In genomic region chr9:23850242-23851023, GRCh38 we compare ENCODE assay signal across 10 cellular contexts. TPM values are rescaled to one million over a fixed set of nuclear protein-coding genes. Genes with fewer than 3 reads are reported as not detected.
DNase-seq lines count a peak whose midpoint lies in the region; ATAC-seq and TF ChIP-seq lines count a peak whose summit lies in the region.
"Had no signal": no experiment of that assay in that cellular context is flagged by ENCODE, and none has a peak within 500 bp of the region (broad histone marks: within the 10 kb centered on the region; RNA-seq: fewer than 3 reads in every experiment).

No MANE protein-coding gene starts in this region.

- peak; percentile 70 for ATAC-seq in left lung
- ATAC-seq in thoracic aorta (ENCODE audit: insufficient number of reproducible peaks, low FRiP score, low read depth): no peak
- ATAC-seq in GM18511 (IDR thresholded peaks at IDR 0.05; ENCODE audit: unreplicated experiment): no peak
- ATAC-seq: effector memory CD8-positive, alpha-beta T cell had no signal

- H3K27ac ChIP-seq in ascending aorta: no peak overlapping the region
- H3K27ac ChIP-seq in left lung: no peak overlapping the region
- H3K27ac ChIP-seq in thoracic aorta: no peak overlapping the region

- no peaks in the 10 kb centered on the region for H3K9me3 ChIP-seq in ascending aorta
- no peaks in the 10 kb centered on the region for H3K9me3 ChIP-seq in left lung
- no peaks in the 10 kb centered on the region for H3K9me3 ChIP-seq in thoracic aorta

- peak; percentile 39 for DNase-seq in NCI-H1694 treated with DMSO at 0.1 percent for 48 hours (lab: John Stamatoyannopoulos, UW)
- DNase-seq in NCI-H1694 (lab: John Stamatoyannopoulos, UW): no peak
- DNase-seq in ascending aorta (ENCODE audit: low spot score in 2 of 2): no peak
- DNase-seq in left lung: peak in 1 of 2 donors; percentile 35
- no peak for DNase-seq in thoracic aorta (ENCODE audit: low spot score)
- no peak for DNase-seq in NOMO-1 (lab: John Stamatoyannopoulos, UW; ENCODE audit: unreplicated experiment in 2 of 2)
- no peak for DNase-seq in activated CD4-positive, alpha-beta T cell treated with anti-CD3 and anti-CD28 coated beads, Interleukin-2, amount 50 U/mL, for 48 hours
- DNase-seq: effector memory CD8-positive, alpha-beta T cell; SHP77 treated with DMSO at 0.1 percent for 48 hours had no signal

- no peaks in the 10 kb centered on the region for H3K36me3 ChIP-seq in ascending aorta
- no peaks in the 10 kb centered on the region for H3K36me3 ChIP-seq in left lung
- H3K36me3 ChIP-seq in thoracic aorta: no peaks in the 10 kb centered on the region

- H3K4me1 ChIP-seq in ascending aorta (no peaks in the 10 kb centered on the region), left lung (no peaks in the 10 kb centered on the region), thoracic aorta (ENCODE audit: control insufficient read depth in 1 of 2, low read depth in 2 of 2) (peaks cover 0 to 7% of the 10 kb centered on the region in 2 donors)

- peak overlapping the region; percentile 44 to 59 for H3K4me3 ChIP-seq in ascending aorta
- peak overlapping the region; percentile 12 to 22 for H3K4me3 ChIP-seq in left lung
- peak overlapping the region; percentile 69 for H3K4me3 ChIP-seq in thoracic aorta

- intact Hi-C loops in ascending aorta (cut with DNase I) (no loop called here), left lung (cut with DNase I) (no loop called here)

- TF ChIP-seq CTCF in ascending aorta (IDR thresholded peaks at IDR 0.05) (no peak), left lung (IDR thresholded peaks at IDR 0.05) (no peak), thoracic aorta (IDR thresholded peaks at IDR 0.05) (no peak)

- H3K27me3 ChIP-seq in ascending aorta (no peaks in the 10 kb centered on the region), left lung (peaks cover 19 to 40% of the 10 kb centered on the region in 2 donors), thoracic aorta (replicated peaks; ENCODE audit: insufficient read depth) (no peaks in the 10 kb centered on the region)

RNA-seq across cellular contexts. Expression of gene ELAVL2, which starts 24.4 kb away (rescaled TPM):
- total RNA-seq in ascending aorta: not detected
- total RNA-seq in left lung: under 1 TPM in 1 of 2 donors, not detected in 1; 0.35 TPM
- not detected for total RNA-seq in thoracic aorta

Comparison
In these comparisons a context has a peak if more than half of its experiments do, and no peak if none do; other contexts are left out.
1. H3K4me3 ChIP-seq: peak in every context shown above with its lines; median percentile 69 in thoracic aorta; 52 in ascending aorta; 17 in left lung.